In the genomic region with DNA sequence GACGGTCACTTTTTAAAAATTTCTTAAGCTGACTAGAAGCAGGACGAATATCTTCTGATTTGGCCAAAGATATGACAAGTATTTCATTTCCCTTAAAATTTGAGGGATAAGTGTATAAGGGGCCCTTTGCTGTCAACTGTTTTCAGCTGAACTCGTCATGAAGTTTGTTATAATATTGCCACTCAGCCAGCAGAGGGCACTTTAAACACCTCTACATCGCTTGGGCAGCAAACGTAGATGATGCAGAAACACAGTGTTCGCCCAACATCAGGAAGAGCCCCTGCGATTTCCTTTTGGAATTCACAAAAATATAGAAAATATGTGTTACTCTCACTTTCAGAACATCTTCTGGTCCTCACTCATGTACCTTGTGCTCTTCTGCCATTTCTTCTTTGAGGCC, we compare ENCODE assay signal across 10 cellular contexts.
A peak's percentile ranks its signal among the peaks of the same experiment; 100 is the strongest.
DNase-seq lines count a peak whose midpoint lies in the region; TF ChIP-seq lines count a peak whose summit lies in the region.
"Had no signal": no experiment of that assay in that cellular context is flagged by ENCODE, and none has a peak within 500 bp of the region (broad histone marks: within the 10 kb centered on the region; RNA-seq: fewer than 3 reads in every experiment).

No MANE protein-coding gene starts in this region.

- H3K27ac ChIP-seq in WERI-Rb-1, result no peak overlapping the region
- no peak overlapping the region for H3K27ac ChIP-seq in neural progenitor cell
- H3K27ac ChIP-seq: BLaER1 had no signal

- H2AFZ ChIP-seq in neural progenitor cell (replicated peaks), result no peak overlapping the region

- H3K4me1 Mint-ChIP-seq in neural progenitor cell, result no peaks in the 10 kb centered on the region

- H3K4me3 Mint-ChIP-seq in neural progenitor cell, result no peak overlapping the region
- H3K4me3 Mint-ChIP-seq: T-helper 2 cell treated with Interferon-gamma antibody and Interleukin-4, amounts not matched to agents 5 μg/mL and 100 μg/mL, for 36 hours had no signal

- TF ChIP-seq CTCF in WERI-Rb-1 (IDR thresholded peaks at IDR 0.05; ENCODE audit: low read depth, low read length) (peak; percentile 45), neural progenitor cell (IDR thresholded peaks at IDR 0.05) (peak; percentile 55)

- DNase-seq in SIG-M5 treated with dmso at 0.1 percent for 504 hours (lab: John Stamatoyannopoulos, UW; ENCODE audit: unreplicated experiment) (peak; percentile 7), SIG-M5 (lab: John Stamatoyannopoulos, UW) (no peak), KBM-7 (peak; percentile 29), WERI-Rb-1 (no peak), neural progenitor cell (ENCODE audit: low spot score) (peak; percentile 50), DMS79 (lab: John Stamatoyannopoulos, UW) (no peak), iPS-NIHi7 (ENCODE audit: extremely low spot score) (no peak)
- no peak for DNase-seq in stimulated activated CD8-positive, alpha-beta memory T cell treated with anti-CD3 and anti-CD28 coated beads, Interleukin-4, amount 100 ng/mL, for 48 hours

- H3K27me3 ChIP-seq in WERI-Rb-1 (ENCODE audit: insufficient read depth, low read depth, severe bottlenecking), result peaks cover 10% of the 10 kb centered on the region
- H3K27me3 ChIP-seq in neural progenitor cell, result no peaks in the 10 kb centered on the region

- H3K79me2 ChIP-seq in neural progenitor cell (ENCODE audit: low read depth), result no peaks in the 10 kb centered on the region

- no peak overlapping the region for H3K4me3 ChIP-seq in WERI-Rb-1 (ENCODE audit: low read depth, low read length)
- H3K4me3 ChIP-seq in neural progenitor cell, result no peak overlapping the region
- H3K4me3 ChIP-seq: BLaER1 had no signal

- no peak overlapping the region for H3K9ac ChIP-seq in neural progenitor cell
- H3K9ac ChIP-seq: BLaER1 had no signal

- H3F3A ChIP-seq in neural progenitor cell (ENCODE audit: low read depth), result no peaks in the 10 kb centered on the region

- H3K4me1 ChIP-seq in neural progenitor cell, result no peaks in the 10 kb centered on the region
- H3K4me1 ChIP-seq: BLaER1 had no signal

- H3K9me3 ChIP-seq in WERI-Rb-1 (ENCODE audit: severe bottlenecking) (no peaks in the 10 kb centered on the region), neural progenitor cell (ENCODE audit: low read depth) (no peaks in the 10 kb centered on the region)
- H3K9me3 ChIP-seq: BLaER1 had no signal

- H3K36me3 Mint-ChIP-seq in neural progenitor cell, result no peaks in the 10 kb centered on the region

- in situ Hi-C loops in KBM-7 (cut with MboI; ENCODE audit: low pct_unique_long_range_greater_than_20kb, low sequenced_read_pairs), result no loop called here

- H3K27me3 Mint-ChIP-seq in neural progenitor cell (ENCODE audit: insufficient read depth, low read depth), result no peaks in the 10 kb centered on the region

- H4K20me1 ChIP-seq in neural progenitor cell (ENCODE audit: low read depth), result no peaks in the 10 kb centered on the region
- H4K20me1 ChIP-seq: BLaER1 had no signal

- H3K27ac Mint-ChIP-seq in neural progenitor cell, result no peak overlapping the region
- H3K27ac Mint-ChIP-seq: T-helper 2 cell treated with Interferon-gamma antibody and Interleukin-4, amounts not matched to agents 5 μg/mL and 100 μg/mL, for 36 hours had no signal

- no peaks in the 10 kb centered on the region for H3K36me3 ChIP-seq in WERI-Rb-1
- no peaks in the 10 kb centered on the region for H3K36me3 ChIP-seq in neural progenitor cell
- H3K36me3 ChIP-seq: BLaER1 had no signal

- H3K9me3 Mint-ChIP-seq in neural progenitor cell, result no peaks in the 10 kb centered on the region
- H3K9me3 Mint-ChIP-seq: T-helper 2 cell treated with Interferon-gamma antibody and Interleukin-4, amounts not matched to agents 5 μg/mL and 100 μg/mL, for 36 hours had no signal

- no peak overlapping the region for H3K4me2 ChIP-seq in neural progenitor cell
- H3K4me2 ChIP-seq: BLaER1 had no signal

Comparison
In these comparisons a context has a peak if more than half of its experiments do, and no peak if none do; other contexts are left out.
1. DNase-seq: peak in SIG-M5 treated with dmso at 0.1 percent for 504 hours (single experiment), KBM-7 (single experiment) and neural progenitor cell (single experiment); none in SIG-M5 (single experiment), WERI-Rb-1 (single experiment), stimulated activated CD8-positive, alpha-beta memory T cell treated with anti-CD3 and anti-CD28 coated beads, Interleukin-4, amount 100 ng/mL, for 48 hours (single experiment), DMS79 (single experiment) and iPS-NIHi7 (single experiment).